In genomic region chr6:139030539-139030938, GRCh38 we compare ENCODE assay signal across 9 cellular contexts. TPM values are rescaled to one million over a fixed set of nuclear protein-coding genes. Genes with fewer than 3 reads are reported as not detected.
A peak's percentile ranks its signal among the peaks of the same experiment; 100 is the strongest.
DNase-seq lines count a peak whose midpoint lies in the region; ATAC-seq and TF ChIP-seq lines count a peak whose summit lies in the region.
"Had no signal": no experiment of that assay in that cellular context is flagged by ENCODE, and none has a peak within 500 bp of the region (broad histone marks: within the 10 kb centered on the region; RNA-seq: fewer than 3 reads in every experiment).

No MANE protein-coding gene starts in this region.

- H4K20me1 ChIP-seq in hepatocyte (ENCODE audit: insufficient read depth, poor library complexity, severe bottlenecking): no peaks in the 10 kb centered on the region

- no peak overlapping the region for H3K27ac Mint-ChIP-seq in stimulated activated effector memory CD8-positive, alpha-beta T cell treated with anti-CD3 and anti-CD28 coated beads, Interleukin-12 subunit alpha, Interleukin-12 subunit beta, amount 100 ng/mL, for 72 hours
- H3K27ac Mint-ChIP-seq: T-helper 1 cell treated with Interleukin-12 subunit alpha and Interleukin-12 subunit beta and Interleukin-4 antibody, amounts not matched to agents 30 μg/mL and 1 μg/mL, for 36 hours had no signal

- intact Hi-C loops in colonic mucosa (cut with DNase I): no loop called here

- peak; percentile 53 for ATAC-seq in GM18868 (IDR thresholded peaks at IDR 0.05; ENCODE audit: unreplicated experiment)
- ATAC-seq in stimulated activated effector memory CD8-positive, alpha-beta T cell treated with anti-CD3 and anti-CD28 coated beads, Interleukin-12 subunit alpha, Interleukin-12 subunit beta, amount 100 ng/mL, for 72 hours: no peak

- H3K36me3 Mint-ChIP-seq in stimulated activated effector memory CD8-positive, alpha-beta T cell treated with anti-CD3 and anti-CD28 coated beads, Interleukin-12 subunit alpha, Interleukin-12 subunit beta, amount 100 ng/mL, for 72 hours: peaks cover 34% of the 10 kb centered on the region

- no peak overlapping the region for H3K4me3 Mint-ChIP-seq in stimulated activated effector memory CD8-positive, alpha-beta T cell treated with anti-CD3 and anti-CD28 coated beads, Interleukin-12 subunit alpha, Interleukin-12 subunit beta, amount 100 ng/mL, for 72 hours
- H3K4me3 Mint-ChIP-seq: T-helper 1 cell treated with Interleukin-12 subunit alpha and Interleukin-12 subunit beta and Interleukin-4 antibody, amounts not matched to agents 30 μg/mL and 1 μg/mL, for 36 hours had no signal

- DNase-seq in HAP-1 (ENCODE audit: low spot score in 2 of 2) (no peak), NAMALWA (ENCODE audit: low spot score) (peak; percentile 86), hepatocyte (ENCODE audit: low spot score) (no peak), C1 segment of cervical spinal cord (lab: John Stamatoyannopoulos, UW) (no peak), colonic mucosa (no peak)
- no peak for DNase-seq in stimulated activated effector memory CD8-positive, alpha-beta T cell treated with anti-CD3 and anti-CD28 coated beads, Interleukin-12 subunit alpha, Interleukin-12 subunit beta, amount 100 ng/mL, for 72 hours (ENCODE audit: low spot score in 2 of 2)

- H3K79me2 ChIP-seq in hepatocyte: peaks cover 41% of the 10 kb centered on the region

- TF ChIP-seq CTCF in hepatocyte (IDR thresholded peaks at IDR 0.05; ENCODE audit: poor library complexity): no peak
- TF ChIP-seq CTCF in colonic mucosa (IDR thresholded peaks at IDR 0.05): no peak

- peaks cover 33% of the 10 kb centered on the region for H3K4me1 Mint-ChIP-seq in stimulated activated effector memory CD8-positive, alpha-beta T cell treated with anti-CD3 and anti-CD28 coated beads, Interleukin-12 subunit alpha, Interleukin-12 subunit beta, amount 100 ng/mL, for 72 hours

- no peaks in the 10 kb centered on the region for H3K27me3 ChIP-seq in HAP-1 (ENCODE audit: low read depth)
- H3K27me3 ChIP-seq in hepatocyte: no peaks in the 10 kb centered on the region
- no peaks in the 10 kb centered on the region for H3K27me3 ChIP-seq in colonic mucosa
- H3K27me3 ChIP-seq: upper lobe of left lung had no signal

- H3K4me1 ChIP-seq in HAP-1 (peaks cover 22% of the 10 kb centered on the region), hepatocyte (ENCODE audit: insufficient read depth) (no peaks in the 10 kb centered on the region), colonic mucosa (no peaks in the 10 kb centered on the region)

- no peaks in the 10 kb centered on the region for H3K9me3 ChIP-seq in HAP-1
- H3K9me3 ChIP-seq in hepatocyte (ENCODE audit: low read depth): no peaks in the 10 kb centered on the region
- H3K9me3 ChIP-seq in colonic mucosa: no peaks in the 10 kb centered on the region
- H3K9me3 ChIP-seq: upper lobe of left lung had no signal

- no peaks in the 10 kb centered on the region for H3K9me2 ChIP-seq in hepatocyte (replicated peaks; ENCODE audit: insufficient read depth)

- no peak overlapping the region for H3K9ac ChIP-seq in colonic mucosa (ENCODE audit: low read depth in 2 of 2, low read length in 2 of 2)

- H3K27ac ChIP-seq in hepatocyte (peak overlapping the region; percentile 97), colonic mucosa (no peak overlapping the region)

- WGBS in hepatocyte (ENCODE audit: low lambda C conversion rate, missing lambda C conversion rate): 66% methylated on average over 7 of the region's 7 CpGs

- H3K36me3 ChIP-seq in HAP-1 (replicated peaks) (no peaks in the 10 kb centered on the region), hepatocyte (replicated peaks; ENCODE audit: insufficient read depth, low read depth) (no peaks in the 10 kb centered on the region), colonic mucosa (no peaks in the 10 kb centered on the region)

- no peaks in the 10 kb centered on the region for H3K9me3 Mint-ChIP-seq in stimulated activated effector memory CD8-positive, alpha-beta T cell treated with anti-CD3 and anti-CD28 coated beads, Interleukin-12 subunit alpha, Interleukin-12 subunit beta, amount 100 ng/mL, for 72 hours
- H3K9me3 Mint-ChIP-seq: T-helper 1 cell treated with Interleukin-12 subunit alpha and Interleukin-12 subunit beta and Interleukin-4 antibody, amounts not matched to agents 30 μg/mL and 1 μg/mL, for 36 hours had no signal

- H3K4me3 ChIP-seq in HAP-1: peak overlapping the region; percentile 1; the same call in 1 of the 2 replicates
- H3K4me3 ChIP-seq in hepatocyte: peak overlapping the region; percentile 94
- no peak overlapping the region for H3K4me3 ChIP-seq in colonic mucosa

- in situ Hi-C loops in HAP-1 (cut with MboI; ENCODE audit: low sequenced_read_pairs): no loop called here

- peak overlapping the region; percentile 84 for H3K4me2 ChIP-seq in hepatocyte

- no peak overlapping the region for H2AFZ ChIP-seq in hepatocyte

RNA-seq across cellular contexts. Expression of gene ABRACL, which starts 2.0 kb away (rescaled TPM):
- 81.4 and 81.8 TPM in 2 replicates for total RNA-seq in hepatocyte
- 97.1 and 110 TPM in 2 replicates for polyA plus RNA-seq in hepatocyte
- 10 to 100 TPM; 64.7 to 90.6 TPM for total RNA-seq in colonic mucosa

RNA-seq across cellular contexts. Expression of gene REPS1, which starts 42.5 kb away (rescaled TPM):
- total RNA-seq in hepatocyte (39.3 and 43.1 TPM in 2 replicates), colonic mucosa (10 to 100 TPM; 36.1 to 37.3 TPM)
- 30.0 and 31.3 TPM in 2 replicates for polyA plus RNA-seq in hepatocyte
